ENCODE assay signal across 10 cellular contexts in genomic region chr3:14358426-14359211, GRCh38. TPM values are rescaled to one million over a fixed set of nuclear protein-coding genes. Genes with fewer than 3 reads are reported as not detected.
DNase-seq lines count a peak whose midpoint lies in the region; ATAC-seq and TF ChIP-seq lines count a peak whose summit lies in the region.
"Had no signal": no experiment of that assay in that cellular context is flagged by ENCODE, and none has a peak within 500 bp of the region (broad histone marks: within the 10 kb centered on the region; RNA-seq: fewer than 3 reads in every experiment).

No MANE protein-coding gene starts in this region.

- ATAC-seq in lung (ENCODE audit: insufficient read depth, low FRiP score), result peak; percentile 31
- ATAC-seq in GM21381 (IDR thresholded peaks at IDR 0.05; ENCODE audit: unreplicated experiment), result no peak
- no peak for ATAC-seq in HG02623 (IDR thresholded peaks at IDR 0.05; ENCODE audit: unreplicated experiment)

- no peaks in the 10 kb centered on the region for H3K36me3 ChIP-seq in lung (ENCODE audit: control insufficient read depth in 2 of 2, insufficient read depth in 2 of 2, low read length in 2 of 2)
- H3K36me3 ChIP-seq: BLaER1 had no signal

- 59 to 75% methylated on average over 26 of the region's 26 CpGs for WGBS in lung, 2 donors

- no peaks in the 10 kb centered on the region for H3K4me1 ChIP-seq in lung (ENCODE audit: control insufficient read depth in 2 of 2, insufficient read depth in 2 of 2, low read length in 2 of 2)

- DNase-seq in AG08395 (ENCODE audit: low spot score) (peak; percentile 75), NCI-H146 (lab: John Stamatoyannopoulos, UW) (peak; percentile 30), choroid plexus epithelial cell (ENCODE audit: low read depth) (peak; percentile 60), lung (ENCODE audit: low spot score) (no peak), LoVo (ENCODE audit: low spot score) (no peak), SW480 (ENCODE audit: low spot score) (no peak)

- no peaks in the 10 kb centered on the region for H3K9me3 ChIP-seq in lung (ENCODE audit: control insufficient read depth in 2 of 2, insufficient read depth in 1 of 2, low read length in 1 of 2)
- H3K9me3 ChIP-seq: BLaER1 had no signal

- no peaks in the 10 kb centered on the region for H3K27me3 ChIP-seq in lung (ENCODE audit: control insufficient read depth, insufficient read depth)
- H3K27me3 ChIP-seq: BLaER1 had no signal

- no peak overlapping the region for H3K27ac ChIP-seq in lung (ENCODE audit: low read depth in 1 of 2, low read length in 1 of 2)
- H3K27ac ChIP-seq: BLaER1, epithelial cell of prostate had no signal

- H3K4me3 ChIP-seq in choroid plexus epithelial cell (ENCODE audit: low read depth, low read length), result no peak overlapping the region
- H3K4me3 ChIP-seq in lung, result no peak overlapping the region
- H3K4me3 ChIP-seq: BLaER1 had no signal

- TF ChIP-seq CTCF in choroid plexus epithelial cell (conservative IDR thresholded peaks at IDR 0.05; ENCODE audit: low read depth, low read length) (no peak), lung (IDR thresholded peaks at IDR 0.05; ENCODE audit: control extremely low read depth, extremely low read depth) (no peak)

RNA-seq across cellular contexts. Expression of gene SLC6A6, which starts 43.8 kb away (rescaled TPM):
- 10 to 100 TPM; 63.0 to 96.3 TPM for total RNA-seq in lung
- 10 to 100 TPM; 16.1 to 51.8 TPM for polyA plus RNA-seq in lung

Comparison
In these comparisons a context has a peak if more than half of its experiments do, and no peak if none do; other contexts are left out.
1. DNase-seq: peak in AG08395 (single experiment), NCI-H146 (single experiment) and choroid plexus epithelial cell (single experiment); none in lung (single experiment), LoVo (single experiment) and SW480 (single experiment).